In genomic region chr20:3407426-3408250, GRCh38 we compare ENCODE assay signal across 8 cellular contexts. TPM values are rescaled to one million over a fixed set of nuclear protein-coding genes. Genes with fewer than 3 reads are reported as not detected.
DNase-seq lines count a peak whose midpoint lies in the region; ATAC-seq and TF ChIP-seq lines count a peak whose summit lies in the region.

DNAAF9 (minus strand) TSS chr20:3407669; CDS start chr20:3407557, 112 bp downstream.

- intact Hi-C loops in left cardiac atrium (cut with DNase I), result loop anchor here in 1 of 2 donors (10.0 kb wide), 1 partner anchor 233 kb away; the partner anchor contains the start of gene LZTS3

- peaks cover 22 to 48% (median 35%) of the 10 kb centered on the region in 4 donors for H3K4me1 Mint-ChIP-seq in CD4-positive, CD25-positive, alpha-beta regulatory T cell
- H3K4me1 Mint-ChIP-seq in T-cell, result peaks cover 26 to 40% (median 35%) of the 10 kb centered on the region in 3 donors
- peaks cover 22% of the 10 kb centered on the region for H3K4me1 Mint-ChIP-seq in progenitor cell of endocrine pancreas (ENCODE audit: low read depth)
- H3K4me1 Mint-ChIP-seq in type B pancreatic cell (ENCODE audit: unreplicated experiment), result peaks cover 16% of the 10 kb centered on the region

- TF ChIP-seq CTCF in progenitor cell of endocrine pancreas (IDR thresholded peaks at IDR 0.05; ENCODE audit: unreplicated experiment), result peak; percentile 63
- TF ChIP-seq CTCF in type B pancreatic cell (conservative IDR thresholded peaks at IDR 0.05), result peak; percentile 77

- H3K4me3 Mint-ChIP-seq in CD4-positive, CD25-positive, alpha-beta regulatory T cell, result peak within 1 kb of the TSS; percentile 97 to 100 (median 98)
- H3K4me3 Mint-ChIP-seq in T-cell (peak within 1 kb of the TSS; percentile 94 to 98 (median 96)), progenitor cell of endocrine pancreas (ENCODE audit: low read depth) (peak within 1 kb of the TSS; percentile 92), type B pancreatic cell (peak within 1 kb of the TSS; percentile 94)

- peak; percentile 73 to 82 (median 76) for DNase-seq in CD4-positive, CD25-positive, alpha-beta regulatory T cell
- DNase-seq in M059J (ENCODE audit: low read depth) (peak; percentile 90), T-cell (peak; percentile 34 to 74 (median 58)), amniotic epithelial cell (ENCODE audit: low read depth) (peak; percentile 63), left cardiac atrium (peak; percentile 80), progenitor cell of endocrine pancreas (ENCODE audit: low spot score, unreplicated experiment) (peak; percentile 69), type B pancreatic cell (ENCODE audit: extremely low spot score, unreplicated experiment) (peak; percentile 88)

- H3K9me3 Mint-ChIP-seq in CD4-positive, CD25-positive, alpha-beta regulatory T cell, result no peaks in the 10 kb centered on the region
- H3K9me3 Mint-ChIP-seq in T-cell (no peaks in the 10 kb centered on the region), progenitor cell of endocrine pancreas (ENCODE audit: low read depth) (no peaks in the 10 kb centered on the region), type B pancreatic cell (no peaks in the 10 kb centered on the region)

- H3K4me3 ChIP-seq in CD4-positive, CD25-positive, alpha-beta regulatory T cell (ENCODE audit: low read depth, low read length), result peak within 1 kb of the TSS; percentile 97

- peaks cover 12% of the 10 kb centered on the region for H3K27me3 Mint-ChIP-seq in CD4-positive, CD25-positive, alpha-beta regulatory T cell
- H3K27me3 Mint-ChIP-seq in T-cell (no peaks in the 10 kb centered on the region), progenitor cell of endocrine pancreas (no peaks in the 10 kb centered on the region), type B pancreatic cell (no peaks in the 10 kb centered on the region)

- no peaks in the 10 kb centered on the region for H3K9me3 ChIP-seq in CD4-positive, CD25-positive, alpha-beta regulatory T cell (ENCODE audit: control insufficient read depth in 2 of 2, low read length in 2 of 2)

- H3K27ac ChIP-seq in CD4-positive, CD25-positive, alpha-beta regulatory T cell (ENCODE audit: insufficient read depth, low read length, poor library complexity, severe bottlenecking), result peak within 1 kb of the TSS; percentile 81

- peak; percentile 57 to 66 for ATAC-seq in CD4-positive, CD25-positive, alpha-beta regulatory T cell (ENCODE audit: low read depth in 2 of 2)
- peak; percentile 37 for ATAC-seq in GM21367 (IDR thresholded peaks at IDR 0.05; ENCODE audit: unreplicated experiment)
- peak; percentile 69 to 77 (median 76) for ATAC-seq in T-cell (replicated peaks in 1 of 4)
- peak; percentile 84 to 90 for ATAC-seq in left cardiac atrium

- peak within 1 kb of the TSS; percentile 90 to 98 (median 98) for H3K27ac Mint-ChIP-seq in CD4-positive, CD25-positive, alpha-beta regulatory T cell
- H3K27ac Mint-ChIP-seq in T-cell (peak within 1 kb of the TSS; percentile 94 to 96), progenitor cell of endocrine pancreas (peak within 1 kb of the TSS; percentile 94), type B pancreatic cell (peak within 1 kb of the TSS; percentile 98)

- POLR2A ChIA-PET in T-cell (lab: Charles Lee), result interaction anchor here (0.6 to 1.2 kb wide), 2 partner anchors 30 to 755 kb away, joined by 4 to 7 read pairs; partner anchors contain the start of gene NOP56 (in 1 of the 2)

- H3K36me3 Mint-ChIP-seq in CD4-positive, CD25-positive, alpha-beta regulatory T cell, result no peaks in the 10 kb centered on the region
- no peaks in the 10 kb centered on the region for H3K36me3 Mint-ChIP-seq in T-cell
- H3K36me3 Mint-ChIP-seq in progenitor cell of endocrine pancreas (ENCODE audit: insufficient read depth), result peaks cover 4% of the 10 kb centered on the region
- H3K36me3 Mint-ChIP-seq in type B pancreatic cell, result peaks cover 7% of the 10 kb centered on the region

- CTCF ChIA-PET in T-cell (lab: Charles Lee), result interaction anchor here in 1 of 2 donors (0.6 to 1.4 kb wide), 3 partner anchors 13 to 63 kb away, joined by 3 to 5 read pairs (median 5); partner anchors contain the start of gene ATRN

- H3K36me3 ChIP-seq in CD4-positive, CD25-positive, alpha-beta regulatory T cell (ENCODE audit: control insufficient read depth, insufficient read depth, low read length), result no peaks in the 10 kb centered on the region

- no peaks in the 10 kb centered on the region for H3K27me3 ChIP-seq in CD4-positive, CD25-positive, alpha-beta regulatory T cell (ENCODE audit: control insufficient read depth, insufficient read depth, low read length)

- peaks cover 29% of the 10 kb centered on the region for H3K4me1 ChIP-seq in CD4-positive, CD25-positive, alpha-beta regulatory T cell (ENCODE audit: control insufficient read depth, insufficient read depth, low read length, poor library complexity, severe bottlenecking)

RNA-seq across cellular contexts. Expression of gene DNAAF9, which starts in this region (rescaled TPM):
- total RNA-seq in CD4-positive, CD25-positive, alpha-beta regulatory T cell, result 11.7 TPM
- 1 to 10 TPM in 3 of 4 donors, under 1 TPM in 1; 0.73 to 1.9 (median 1.6) TPM for polyA plus RNA-seq in CD4-positive, CD25-positive, alpha-beta regulatory T cell
- total RNA-seq in M059J (2014; rRNA removed; shearing (Covaris generic)), result 3.0 and 7.6 TPM in 2 replicates
- total RNA-seq in T-cell, result 1 to 10 TPM; 4.9 to 6.2 (median 5.6) TPM
- total RNA-seq in left cardiac atrium, result 10 to 100 TPM; 17.2 TPM
- total RNA-seq in progenitor cell of endocrine pancreas, result 29.5 and 29.9 TPM in 2 replicates
- 17.3 and 19.1 TPM in 2 replicates for total RNA-seq in type B pancreatic cell (ENCODE audit: low replicate concordance)

Comparison
In these comparisons a context has a peak if more than half of its experiments do, and no peak if none do; other contexts are left out.
1. Peak in every context shown above with its lines: DNase-seq, ATAC-seq, H3K4me3 ChIP-seq and H3K27ac ChIP-seq.
2. ATAC-seq: peak in every context shown above with its lines; median percentile 87 in left cardiac atrium; 76 in T-cell; 62 in CD4-positive, CD25-positive, alpha-beta regulatory T cell; 37 in GM21367.